In the genomic region with DNA sequence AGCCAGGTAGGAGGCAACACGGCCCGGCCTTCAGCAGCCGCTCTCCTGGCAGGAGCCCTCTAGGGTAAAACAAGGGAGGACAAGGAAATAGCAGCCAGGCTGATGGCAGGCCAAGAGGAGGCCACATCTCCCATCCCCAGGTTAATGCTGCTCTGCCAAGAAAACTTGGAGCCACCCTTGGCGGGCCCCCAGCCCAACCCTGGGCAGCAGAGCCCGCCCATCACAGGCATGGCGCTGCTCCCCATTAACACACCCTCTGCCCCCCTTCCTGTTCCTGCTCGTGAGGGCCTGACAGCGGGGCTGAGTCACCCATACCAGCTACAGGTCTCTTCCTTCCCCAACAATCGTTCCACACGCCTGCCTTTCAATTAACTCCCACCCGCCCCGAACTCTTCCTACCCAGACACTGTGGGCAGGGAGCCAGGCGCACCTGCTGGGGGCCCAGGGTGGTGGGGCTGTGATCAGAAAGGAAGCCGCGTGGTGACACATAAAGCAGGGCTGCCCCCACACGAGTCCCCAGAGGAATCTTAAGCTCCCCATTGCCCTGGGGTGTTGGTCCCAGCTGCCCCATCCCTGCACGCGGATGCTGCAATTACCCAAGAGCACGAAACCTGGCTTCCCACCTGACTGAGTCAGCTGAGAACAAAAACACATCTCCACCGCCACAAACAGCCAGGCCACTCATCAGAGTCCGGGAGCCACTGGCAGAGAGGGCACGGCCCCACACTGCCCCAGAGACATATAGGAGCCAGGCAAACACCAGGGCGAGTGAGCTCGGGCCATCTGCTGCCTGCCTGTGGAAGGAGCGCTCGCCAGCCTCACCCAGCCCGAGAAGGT, we compare ENCODE assay signal across 8 cellular contexts. TPM values are rescaled to one million over a fixed set of nuclear protein-coding genes. Genes with fewer than 3 reads are reported as not detected.
DNase-seq lines count a peak whose midpoint lies in the region; ATAC-seq and TF ChIP-seq lines count a peak whose summit lies in the region.

A gene with protein sequence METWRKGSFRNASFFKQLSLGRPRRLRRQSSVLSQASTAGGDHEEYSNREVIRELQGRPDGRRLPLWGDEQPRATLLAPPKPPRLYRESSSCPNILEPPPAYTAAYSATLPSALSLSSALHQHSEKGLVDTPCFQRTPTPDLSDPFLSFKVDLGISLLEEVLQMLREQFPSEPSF (plus strand): TSS at position 671 of the 837 bp plus-strand sequence. CDS start 516 bp downstream, outside the sequence.

- DNase-seq in Daoy (ENCODE audit: low read depth) (peak; percentile 92), NCI-H1105 (lab: John Stamatoyannopoulos, UW) (peak; percentile 37), omental fat pad (ENCODE audit: low spot score) (peak; percentile 37)
- DNase-seq in activated CD4-positive, alpha-beta T cell treated with anti-CD3 and anti-CD28 coated beads, Interleukin-2, amount 50 U/mL, for 1 hour: peak; percentile 53
- peak; percentile 42 for DNase-seq in effector CD4-positive, alpha-beta T cell

- TF ChIP-seq CTCF in omental fat pad (IDR thresholded peaks at IDR 0.05): no peak

- ATAC-seq in GM21619 (IDR thresholded peaks at IDR 0.05; ENCODE audit: unreplicated experiment) (peak; percentile 39), omental fat pad (ENCODE audit: low FRiP score) (peak; percentile 73), GM18873 (IDR thresholded peaks at IDR 0.05; ENCODE audit: low FRiP score, unreplicated experiment) (no peak), HG03039 (IDR thresholded peaks at IDR 0.05; ENCODE audit: unreplicated experiment) (no peak)

RNA-seq across cellular contexts. Expression of the gene that starts here (rescaled TPM):
- total RNA-seq in Daoy (2014; rRNA removed; shearing (Covaris generic)): 0.40 TPM in 1 of 2 replicates, not detected in the other
- 1 to 10 TPM in 1 of 4 donors, under 1 TPM in 2, not detected in 1; 0.19 to 1.3 (median 0.50) TPM for total RNA-seq in omental fat pad

Comparison
In these comparisons a context has a peak if more than half of its experiments do, and no peak if none do; other contexts are left out.
1. Peak in DNase-seq in Daoy; RNA of the gene not detected or under 1 TPM.
2. DNase-seq: peak in every context shown above with its lines; median percentile 92 in Daoy; 53 in activated CD4-positive, alpha-beta T cell treated with anti-CD3 and anti-CD28 coated beads, Interleukin-2, amount 50 U/mL, for 1 hour; 42 in effector CD4-positive, alpha-beta T cell; 37 in NCI-H1105; 37 in omental fat pad.
3. ATAC-seq: peak in GM21619 (single experiment) and omental fat pad (single experiment); none in GM18873 (single experiment) and HG03039 (single experiment).